ENCODE assay signal across 28 cellular contexts in the genomic region with DNA sequence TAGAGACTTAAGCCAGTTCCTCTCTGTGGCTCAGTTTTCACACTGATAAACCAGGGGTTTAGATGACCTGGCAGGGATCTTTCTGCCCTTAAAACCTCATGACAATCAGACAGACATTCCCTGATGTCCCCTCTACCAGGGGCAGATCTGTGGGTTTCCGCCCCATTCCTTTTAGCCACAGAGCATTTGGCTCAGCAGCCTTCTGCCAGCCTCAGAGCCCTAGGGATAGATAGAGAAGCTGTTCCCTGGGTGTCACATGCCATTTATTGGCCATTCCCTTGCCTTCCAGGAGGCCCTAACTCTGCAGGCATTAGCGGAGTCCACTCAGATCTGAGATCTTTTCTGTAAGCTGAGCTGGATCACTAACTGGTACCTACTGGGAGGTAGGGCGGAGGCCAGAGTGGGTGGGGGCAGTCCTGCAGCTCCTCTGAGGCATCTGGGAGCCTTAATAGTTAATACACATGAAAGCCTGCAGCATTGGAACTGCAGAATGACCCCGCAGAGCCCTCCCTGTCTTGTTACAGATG.
DNase-seq lines count a peak whose midpoint lies in the region; ATAC-seq, FAIRE-seq and TF ChIP-seq lines count a peak whose summit lies in the region.
"Had no signal": no experiment of that assay in that cellular context is flagged by ENCODE, and none has a peak within 500 bp of the region (broad histone marks: within the 10 kb centered on the region; RNA-seq: fewer than 3 reads in every experiment).

No MANE protein-coding gene starts in this region.

- H3K27me3 ChIP-seq in left ventricle myocardium inferior (ENCODE audit: low read depth) (no peaks in the 10 kb centered on the region), adipocyte (replicated peaks; ENCODE audit: control insufficient read depth, insufficient read depth, low read length) (no peaks in the 10 kb centered on the region), uterus (no peaks in the 10 kb centered on the region)

- DNase-seq in left ventricle myocardium inferior (no peak), Right ventricle myocardium inferior (ENCODE audit: missing footprints) (no peak), adipocyte (ENCODE audit: low read depth) (no peak), kidney (no peak), uterus (no peak), amygdala (lab: John Stamatoyannopoulos, UW) (no peak), NCI-H1694 treated with DMSO at 0.1 percent for 48 hours (lab: John Stamatoyannopoulos, UW) (no peak)
- no peak for DNase-seq in activated CD4-positive, alpha-beta T cell treated with anti-CD3 and anti-CD28 coated beads for 1 hour
- DNase-seq: C1 segment of cervical spinal cord; Caco-2; CD8-positive, alpha-beta T cell; EL; GDM1; H7; KBM-7; MV-4-11; NCI-H1105; NCI-H1436 treated with DMSO at 0.1 percent for 48 hours; NCI-H1930; NCI-H2107; NCI-H524; NCI-H82; NK-92 treated with Interleukin-12 subunit alpha and Interleukin-12 subunit beta, amount 100 ng/mL, for 24 hours; RPMI8226; SIG-M5 had no signal

- peaks cover 90% of the 10 kb centered on the region for H3K4me1 ChIP-seq in left ventricle myocardium inferior
- H3K4me1 ChIP-seq in adipocyte (ENCODE audit: control insufficient read depth, insufficient read depth, low read length): peaks cover 10% of the 10 kb centered on the region
- peaks cover 36 to 40% of the 10 kb centered on the region in 2 donors for H3K4me1 ChIP-seq in kidney (ENCODE audit: control insufficient read depth in 1 of 2, insufficient read depth in 1 of 2, low read depth in 1 of 2, low read length in 2 of 2)
- peaks cover 12 to 25% of the 10 kb centered on the region in 2 donors for H3K4me1 ChIP-seq in uterus

- ATAC-seq in Right ventricle myocardium inferior: no peak
- ATAC-seq: CD8-positive, alpha-beta T cell; GM12878 had no signal

- no peak for TF ChIP-seq POLR2A in uterus (IDR thresholded peaks at IDR 0.05)

- FAIRE-seq in kidney (lab: Jason Lieb, UNC): no peak
- FAIRE-seq: GM12878, HTR-8/SVneo had no signal

- H3K9me3 ChIP-seq in left ventricle myocardium inferior (replicated peaks): no peaks in the 10 kb centered on the region
- H3K9me3 ChIP-seq in adipocyte (ENCODE audit: control insufficient read depth, low read length): no peaks in the 10 kb centered on the region
- no peaks in the 10 kb centered on the region for H3K9me3 ChIP-seq in kidney (ENCODE audit: control insufficient read depth in 1 of 2, low read length in 2 of 2)
- no peaks in the 10 kb centered on the region for H3K9me3 ChIP-seq in uterus
- H3K9me3 ChIP-seq: Caco-2 had no signal

- intact Hi-C loops in left ventricle myocardium inferior (cut with micrococcal nuclease) (no loop called here), Right ventricle myocardium inferior (cut with DNase I) (no loop called here), kidney (cut with DNase I) (no loop called here), uterus (cut with DNase I; ENCODE audit: low total_unique reads) (no loop called here)

- TF ChIP-seq CTCF in left ventricle myocardium inferior (IDR thresholded peaks at IDR 0.05; ENCODE audit: borderline replicate concordance): no peak
- TF ChIP-seq CTCF in kidney (IDR thresholded peaks at IDR 0.05; ENCODE audit: borderline replicate concordance, extremely low read depth, insufficient read depth): no peak
- no peak for TF ChIP-seq CTCF in uterus (IDR thresholded peaks at IDR 0.05)

- peak overlapping the region; percentile 13 for H3K9ac ChIP-seq in adipocyte (ENCODE audit: low read length)
- H3K9ac ChIP-seq in kidney (ENCODE audit: low read length in 2 of 2): peak overlapping the region; percentile 2 to 77

- peak overlapping the region; percentile 22 for H3K27ac ChIP-seq in left ventricle myocardium inferior (replicated peaks)
- peak overlapping the region; percentile 73 to 74 for H3K27ac ChIP-seq in kidney (ENCODE audit: low read depth in 2 of 2, low read length in 2 of 2)
- H3K27ac ChIP-seq in uterus: peak overlapping the region; percentile 71 to 78
- H3K27ac ChIP-seq: SK-N-MC had no signal

- peaks cover 33% of the 10 kb centered on the region for H3K36me3 ChIP-seq in left ventricle myocardium inferior
- peaks cover 75% of the 10 kb centered on the region for H3K36me3 ChIP-seq in adipocyte (ENCODE audit: control insufficient read depth, insufficient read depth, low read length, severe bottlenecking)
- peaks cover 9 to 23% of the 10 kb centered on the region in 2 donors for H3K36me3 ChIP-seq in kidney (ENCODE audit: control insufficient read depth in 1 of 2, insufficient read depth in 2 of 2, low read length in 2 of 2)
- H3K36me3 ChIP-seq in uterus: no peaks in the 10 kb centered on the region

- H3K4me3 ChIP-seq in left ventricle myocardium inferior (no peak overlapping the region), adipocyte (ENCODE audit: low read length) (no peak overlapping the region), kidney (ENCODE audit: low read length in 2 of 2) (no peak overlapping the region), uterus (no peak overlapping the region)
- H3K4me3 ChIP-seq: GM12878, SK-N-MC had no signal

Comparison
In these comparisons a context has a peak if more than half of its experiments do, and no peak if none do; other contexts are left out.
1. H3K27ac ChIP-seq: peak in every context shown above with its lines; median percentile 74 in uterus; 74 in kidney; 22 in left ventricle myocardium inferior.